2 cellular contexts compared by ENCODE assay signal in genomic region chr4:54593795-54594194, GRCh38.
A peak's percentile ranks its signal among the peaks of the same experiment; 100 is the strongest.
TF ChIP-seq lines count a peak whose summit lies in the region.

No MANE protein-coding gene starts in this region.

TF ChIP-seq in K562, 482 proteins besides CTCF, POLR2A, EP300 and RAD21:
- TF ChIP-seq TCF3 (CRISPR knock-in tag; IDR thresholded peaks at IDR 0.05) (no peak), MEIS2 (IDR thresholded peaks at IDR 0.05; ENCODE audit: partially characterized antibody) (peak; percentile 47), E2F1 (CRISPR knock-in tag; IDR thresholded peaks at IDR 0.05) (no peak), PKNOX1 (IDR thresholded peaks at IDR 0.05) (peak; percentile 53), PBX2 (CRISPR knock-in tag; IDR thresholded peaks at IDR 0.05; ENCODE audit: low read depth) (no peak), PBX2 (tag; conservative IDR thresholded peaks at IDR 0.05; ENCODE audit: low read depth) (0 out of 2 replicates have a peak, but pooled peaks have one; percentile 19)

TF ChIP-seq in neural cell, 6 proteins besides CTCF, POLR2A, EP300 and RAD21:
- TF ChIP-seq TAF1 (IDR thresholded peaks at IDR 0.05; ENCODE audit: low read depth) (no peak), REST (IDR thresholded peaks at IDR 0.05; ENCODE audit: borderline replicate concordance) (no peak), MXI1 (conservative IDR thresholded peaks at IDR 0.05; ENCODE audit: poor library complexity, severe bottlenecking) (no peak), EZH2 (IDR thresholded peaks at IDR 0.05; ENCODE audit: borderline replicate concordance, insufficient read depth, low read length, poor library complexity, severe bottlenecking) (no peak), SMC3 (conservative IDR thresholded peaks at IDR 0.05; ENCODE audit: poor library complexity) (no peak), POLR2AphosphoS5 (IDR thresholded peaks at IDR 0.05) (peak; percentile 47)
